ENCODE assay signal across 23 cellular contexts in the genomic region with DNA sequence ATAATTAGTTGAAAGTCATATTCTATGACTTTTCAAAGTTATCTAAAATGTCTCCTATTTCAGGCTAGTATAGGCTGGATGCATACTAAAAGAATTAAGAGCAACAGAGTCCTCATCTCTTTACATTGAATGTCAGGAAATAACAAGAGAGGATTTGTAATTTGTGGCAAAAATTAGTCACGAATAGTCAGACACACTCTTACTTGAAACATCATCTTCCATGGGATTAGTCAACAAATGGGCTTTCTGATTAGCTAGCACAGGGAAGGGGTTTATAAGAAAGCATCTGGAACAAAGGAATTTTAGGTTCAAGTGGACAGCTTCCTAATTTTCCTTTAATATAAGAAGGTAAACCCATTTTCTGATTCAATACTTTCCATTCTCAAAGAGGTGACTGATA.
DNase-seq lines count a peak whose midpoint lies in the region; ATAC-seq, FAIRE-seq and TF ChIP-seq lines count a peak whose summit lies in the region.
"Had no signal": no experiment of that assay in that cellular context is flagged by ENCODE, and none has a peak within 500 bp of the region (broad histone marks: within the 10 kb centered on the region; RNA-seq: fewer than 3 reads in every experiment).

No MANE protein-coding gene starts in this region.

- CTCF ChIA-PET in mammary epithelial cell (lab: Charles Lee; ENCODE audit: low non-redundant PET), result no interaction called here
- CTCF ChIA-PET in MCF 10A (lab: Yijun Ruan, JAX), result no interaction called here

- no peaks in the 10 kb centered on the region for H3K9me3 ChIP-seq in mammary epithelial cell (replicated peaks; ENCODE audit: insufficient read depth, low read length)
- no peaks in the 10 kb centered on the region for H3K9me3 ChIP-seq in keratinocyte (ENCODE audit: control insufficient read depth, low read depth, low read length)
- H3K9me3 ChIP-seq: A549; BE2C; BLaER1 treated with 17β-estradiol and CSF1 and Interleukin-3, amounts not matched to agents 10 nM and 100 nM had no signal

- no peaks in the 10 kb centered on the region for H3K36me3 ChIP-seq in mammary epithelial cell (ENCODE audit: insufficient read depth, low read length)
- no peaks in the 10 kb centered on the region for H3K36me3 ChIP-seq in keratinocyte (ENCODE audit: control insufficient read depth in 2 of 2, extremely low read depth in 1 of 2, insufficient read depth in 2 of 2, low read length in 2 of 2)
- H3K36me3 ChIP-seq: BE2C; BLaER1 treated with 17β-estradiol and CSF1 and Interleukin-3, amounts not matched to agents 10 nM and 100 nM had no signal

- FAIRE-seq in keratinocyte (lab: Jason Lieb, UNC), result peak; percentile 43
- FAIRE-seq: A549, GM12878 had no signal

- 0% methylated on average over 1 of the region's 1 CpG for WGBS in mammary epithelial cell (ENCODE audit: low coverage, missing lambda C conversion rate)

- no peak for ATAC-seq in HG03045 (IDR thresholded peaks at IDR 0.05; ENCODE audit: unreplicated experiment)
- ATAC-seq: A549, GM12878, GM23338, HCT116 had no signal

- H3K4me3 ChIP-seq in mammary epithelial cell (replicated peaks in 1 of 3; ENCODE audit: insufficient read depth in 1 of 3, low read depth in 2 of 3, low read length in 3 of 3) (no peak overlapping the region), keratinocyte (ENCODE audit: control insufficient read depth in 2 of 3, extremely low read depth in 1 of 3, insufficient read depth in 2 of 3, low read depth in 1 of 3, low read length in 3 of 3) (no peak overlapping the region)
- H3K4me3 ChIP-seq: A549; BLaER1 treated with 17β-estradiol and CSF1 and Interleukin-3, amounts not matched to agents 10 nM and 100 nM; GM12878; GM23338 had no signal

- no peak overlapping the region for H3K27ac Mint-ChIP-seq in MCF 10A (ENCODE audit: low read depth, unreplicated experiment)
- H3K27ac Mint-ChIP-seq: CD14-positive monocyte; CD4-positive, alpha-beta T cell; CD8-positive, alpha-beta memory T cell; GM23338; H9 had no signal

- H2AFZ ChIP-seq in mammary epithelial cell (ENCODE audit: low read depth, low read length) (no peak overlapping the region), keratinocyte (ENCODE audit: control insufficient read depth, low read length) (no peak overlapping the region)

- H3K27ac ChIP-seq in mammary epithelial cell (ENCODE audit: insufficient read depth, low read depth, low read length) (peak overlapping the region; percentile 47), epithelial cell of prostate (peak overlapping the region; percentile 1), keratinocyte (ENCODE audit: control insufficient read depth, insufficient read depth, low read length) (peak overlapping the region; percentile 52)
- H3K27ac ChIP-seq: 22Rv1; A549; BLaER1 treated with 17β-estradiol and CSF1 and Interleukin-3, amounts not matched to agents 10 nM and 100 nM had no signal

- no peaks in the 10 kb centered on the region for H3K79me2 ChIP-seq in mammary epithelial cell (ENCODE audit: insufficient read depth, low read length)
- no peaks in the 10 kb centered on the region for H3K79me2 ChIP-seq in keratinocyte (ENCODE audit: control insufficient read depth, insufficient read depth, low read length)

- DNase-seq in mammary epithelial cell (peak; percentile 70), MCF 10A (ENCODE audit: unreplicated experiment) (no peak), epithelial cell of prostate (ENCODE audit: low read depth, low spot score) (no peak), keratinocyte (ENCODE audit: low read depth, low spot score) (no peak), RPMI8226 (no peak)
- DNase-seq: ACHN; AML-193; BE2C; CD4-positive, alpha-beta T cell; CD8-positive, alpha-beta memory T cell; DMS 273 treated with DMSO at 0.1 percent for 48 hours; DMS79; EL; GDM1; H9 had no signal

- no peaks in the 10 kb centered on the region for H3K27me3 Mint-ChIP-seq in MCF 10A (ENCODE audit: insufficient read depth, unreplicated experiment)

- H3K36me3 Mint-ChIP-seq in MCF 10A (ENCODE audit: insufficient read depth, unreplicated experiment), result no peaks in the 10 kb centered on the region
- H3K36me3 Mint-ChIP-seq: CD14-positive monocyte; CD8-positive, alpha-beta memory T cell had no signal

- peaks cover 20% of the 10 kb centered on the region for H3K4me1 Mint-ChIP-seq in MCF 10A (ENCODE audit: insufficient read depth, unreplicated experiment)
- H3K4me1 Mint-ChIP-seq: CD14-positive monocyte; CD8-positive, alpha-beta memory T cell had no signal

- no peaks in the 10 kb centered on the region for H4K20me1 ChIP-seq in mammary epithelial cell (ENCODE audit: insufficient read depth, low read length)
- H4K20me1 ChIP-seq in keratinocyte (ENCODE audit: control insufficient read depth, extremely low read depth, insufficient read depth, low read length), result no peaks in the 10 kb centered on the region
- H4K20me1 ChIP-seq: BLaER1 treated with 17β-estradiol and CSF1 and Interleukin-3, amounts not matched to agents 10 nM and 100 nM had no signal

- no peak overlapping the region for H3K4me3 Mint-ChIP-seq in MCF 10A (ENCODE audit: unreplicated experiment)
- H3K4me3 Mint-ChIP-seq: CD14-positive monocyte; CD4-positive, alpha-beta T cell; CD8-positive, alpha-beta memory T cell; GM23338; H9 had no signal

- in situ Hi-C loops in mammary epithelial cell (cut with MboI; ENCODE audit: low sequenced_read_pairs in 2 of 2), result loop anchor here in 1 of 2 donors (25.0 kb wide), 1 partner anchor 241 kb away; no protein-coding TSS in a partner anchor

- H3K9ac ChIP-seq in mammary epithelial cell (ENCODE audit: insufficient read depth, low read length) (no peak overlapping the region), keratinocyte (ENCODE audit: control insufficient read depth, extremely low read depth, insufficient read depth, low read length) (no peak overlapping the region)
- H3K9ac ChIP-seq: BLaER1 treated with 17β-estradiol and CSF1 and Interleukin-3, amounts not matched to agents 10 nM and 100 nM had no signal

- H3K4me2 ChIP-seq in mammary epithelial cell (ENCODE audit: insufficient read depth, low read depth, low read length) (no peak overlapping the region), keratinocyte (ENCODE audit: control insufficient read depth, extremely low read depth, insufficient read depth, low read depth, low read length) (no peak overlapping the region)
- H3K4me2 ChIP-seq: A549; BLaER1 treated with 17β-estradiol and CSF1 and Interleukin-3, amounts not matched to agents 10 nM and 100 nM; GM23338 had no signal

- intact Hi-C loops in mammary epithelial cell (cut with micrococcal nuclease), result loop anchor here (10.0 kb wide), 2 partner anchors 87 to 707 kb away; no protein-coding TSS in a partner anchor
- intact Hi-C loops in MCF 10A (cut with micrococcal nuclease), result no loop called here

- no peaks in the 10 kb centered on the region for H3K9me1 ChIP-seq in keratinocyte (ENCODE audit: control insufficient read depth, extremely low read depth, insufficient read depth, low read length)

- H3K9me3 Mint-ChIP-seq in MCF 10A (ENCODE audit: unreplicated experiment), result no peaks in the 10 kb centered on the region
- H3K9me3 Mint-ChIP-seq: CD4-positive, alpha-beta T cell; GM23338 had no signal

- TF ChIP-seq CTCF in mammary epithelial cell (conservative IDR thresholded peaks at IDR 0.05 in 1 of 2, IDR thresholded peaks at IDR 0.05 in 1 of 2; ENCODE audit: extremely low read depth in 1 of 2, insufficient read depth in 1 of 2, low read depth in 1 of 2, low read length in 2 of 2) (no peak), MCF 10A (IDR thresholded peaks at IDR 0.05; ENCODE audit: unreplicated experiment) (no peak), keratinocyte (optimal IDR thresholded peaks at IDR 0.05 in 1 of 3, IDR thresholded peaks at IDR 0.05 in 1 of 3, conservative IDR thresholded peaks at IDR 0.05 in 1 of 3; ENCODE audit: extremely low read depth in 1 of 3, insufficient read depth in 2 of 3, low read length in 3 of 3) (no peak)

- dilution Hi-C loops in mammary epithelial cell (cut with HindIII; ENCODE audit: low sequenced_read_pairs), result no loop called here
- dilution Hi-C loops in keratinocyte (cut with MboI; ENCODE audit: extremely low pct_ligation_motif_present, low sequenced_read_pairs), result no loop called here

- POLR2A ChIA-PET in MCF 10A (lab: Yijun Ruan, JAX), result interaction anchor here (1.3 to 1.6 kb wide), 2 partner anchors 14 to 30 kb away, joined by 4 to 6 read pairs; no protein-coding TSS in a partner anchor

- BruUV-seq in mammary epithelial cell (replicated peaks; lab: Mats Ljungman, UMichigan) (no TSS peak), MCF 10A (replicated peaks; lab: Mats Ljungman, UMichigan) (no TSS peak)

- H3K27me3 ChIP-seq in mammary epithelial cell (ENCODE audit: insufficient read depth, low read length), result no peaks in the 10 kb centered on the region
- H3K27me3 ChIP-seq in keratinocyte (ENCODE audit: control insufficient read depth, extremely low read depth, insufficient read depth, low read length), result no peaks in the 10 kb centered on the region
- H3K27me3 ChIP-seq: BE2C; BLaER1 treated with 17β-estradiol and CSF1 and Interleukin-3, amounts not matched to agents 10 nM and 100 nM had no signal

- peaks cover 73% of the 10 kb centered on the region for H3K4me1 ChIP-seq in mammary epithelial cell (ENCODE audit: insufficient read depth, low read length)
- H3K4me1 ChIP-seq in keratinocyte (ENCODE audit: control insufficient read depth, extremely low read depth, insufficient read depth, low read length), result peaks cover 51% of the 10 kb centered on the region
- H3K4me1 ChIP-seq: A549; BE2C; BLaER1 treated with 17β-estradiol and CSF1 and Interleukin-3, amounts not matched to agents 10 nM and 100 nM had no signal

Comparison
In these comparisons a context has a peak if more than half of its experiments do, and no peak if none do; other contexts are left out.
1. H3K27ac ChIP-seq: peak in every context shown above with its lines; median percentile 52 in keratinocyte; 47 in mammary epithelial cell; 1 in epithelial cell of prostate.